In the genomic region with DNA sequence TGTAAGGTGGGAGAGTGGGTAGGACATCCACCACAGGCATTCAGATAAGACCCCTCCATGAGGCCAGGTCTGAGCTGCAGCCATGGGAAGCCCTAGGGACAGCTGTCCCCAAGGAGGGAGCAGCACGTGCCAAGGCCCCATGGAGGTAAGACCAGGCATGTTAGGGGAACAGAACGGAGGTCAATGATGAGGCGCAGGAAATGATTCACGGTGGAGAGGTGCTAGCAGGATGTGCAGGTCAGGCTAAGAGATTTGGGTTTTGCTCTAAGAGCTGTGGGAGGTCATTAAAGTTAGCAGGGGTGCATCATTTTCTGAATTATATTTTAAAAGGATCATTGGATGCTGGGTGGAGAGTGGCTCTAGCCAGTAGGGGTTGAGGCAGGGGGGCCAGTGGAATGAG, we compare ENCODE assay signal across 19 cellular contexts.
DNase-seq lines count a peak whose midpoint lies in the region; ATAC-seq lines count a peak whose summit lies in the region.
"Had no signal": no experiment of that assay in that cellular context is flagged by ENCODE, and none has a peak within 500 bp of the region (broad histone marks: within the 10 kb centered on the region; RNA-seq: fewer than 3 reads in every experiment).

No MANE protein-coding gene starts in this region.

- peaks cover 4% of the 10 kb centered on the region for H3K36me3 Mint-ChIP-seq in activated naive CD8-positive, alpha-beta T cell treated with anti-CD3 and anti-CD28 coated beads, Interleukin-2, amount 10 ng/mL, durations not matched to agents 7 days and 5 days
- H3K36me3 Mint-ChIP-seq: CD14-positive monocyte had no signal

- peaks cover 14% of the 10 kb centered on the region for H3K4me1 Mint-ChIP-seq in activated naive CD8-positive, alpha-beta T cell treated with anti-CD3 and anti-CD28 coated beads, Interleukin-2, amount 10 ng/mL, durations not matched to agents 7 days and 5 days
- H3K4me1 Mint-ChIP-seq: CD14-positive monocyte had no signal

- DNase-seq in Daoy (ENCODE audit: low read depth), result peak; percentile 28
- DNase-seq in HT1080 (ENCODE audit: low read depth), result peak; percentile 66
- no peak for DNase-seq in activated naive CD8-positive, alpha-beta T cell treated with anti-CD3 and anti-CD28 coated beads, Interleukin-2, amount 10 ng/mL, durations not matched to agents 7 days and 5 days
- DNase-seq in left lobe of liver (ENCODE audit: low spot score), result peak; percentile 26
- DNase-seq in DMS153 (lab: John Stamatoyannopoulos, UW), result no peak
- no peak for DNase-seq in NCI-H526 treated with DMSO at 0.1 percent for 48 hours (lab: John Stamatoyannopoulos, UW)
- DNase-seq: COR-L47, DMS 273 treated with DMSO at 0.1 percent for 48 hours, GM23248, HCEC 1CT, NCI-H1694 treated with DMSO at 0.1 percent for 48 hours, NCI-H2107, NCI-H510A treated with DMSO at 0.1 percent for 48 hours, PC-3, RPMI8226 had no signal

- H3K27me3 Mint-ChIP-seq in activated naive CD8-positive, alpha-beta T cell treated with anti-CD3 and anti-CD28 coated beads, Interleukin-2, amount 10 ng/mL, durations not matched to agents 7 days and 5 days, result peaks cover 2% of the 10 kb centered on the region

- peaks cover 2% of the 10 kb centered on the region for H3K9me3 Mint-ChIP-seq in activated naive CD8-positive, alpha-beta T cell treated with anti-CD3 and anti-CD28 coated beads, Interleukin-2, amount 10 ng/mL, durations not matched to agents 7 days and 5 days

- POLR2A ChIA-PET in activated naive CD8-positive, alpha-beta T cell treated with anti-CD3 and anti-CD28 coated beads, Interleukin-2, amount 10 ng/mL, durations not matched to agents 7 days and 5 days (lab: Charles Lee), result no interaction called here

- peak overlapping the region; percentile 58 for H3K27ac Mint-ChIP-seq in activated naive CD8-positive, alpha-beta T cell treated with anti-CD3 and anti-CD28 coated beads, Interleukin-2, amount 10 ng/mL, durations not matched to agents 7 days and 5 days

- peak overlapping the region; percentile 26 for H3K4me3 Mint-ChIP-seq in activated naive CD8-positive, alpha-beta T cell treated with anti-CD3 and anti-CD28 coated beads, Interleukin-2, amount 10 ng/mL, durations not matched to agents 7 days and 5 days
- H3K4me3 Mint-ChIP-seq: CD14-positive monocyte had no signal

- peak; percentile 77 for ATAC-seq in activated naive CD8-positive, alpha-beta T cell treated with anti-CD3 and anti-CD28 coated beads, Interleukin-2, amount 10 ng/mL, durations not matched to agents 7 days and 5 days (ENCODE audit: low read depth)
- ATAC-seq in left lobe of liver, result no peak
- no peak for ATAC-seq in HG03571 (IDR thresholded peaks at IDR 0.05; ENCODE audit: unreplicated experiment)
- ATAC-seq: GM12878, K562, PC-3 had no signal

Comparison
In these comparisons a context has a peak if more than half of its experiments do, and no peak if none do; other contexts are left out.
1. DNase-seq: peak in Daoy (single experiment), HT1080 (single experiment) and left lobe of liver (single experiment); none in activated naive CD8-positive, alpha-beta T cell treated with anti-CD3 and anti-CD28 coated beads, Interleukin-2, amount 10 ng/mL, durations not matched to agents 7 days and 5 days (single experiment), DMS153 (single experiment) and NCI-H526 treated with DMSO at 0.1 percent for 48 hours (single experiment).